1 cellular context compared by ENCODE assay signal in the genomic region with DNA sequence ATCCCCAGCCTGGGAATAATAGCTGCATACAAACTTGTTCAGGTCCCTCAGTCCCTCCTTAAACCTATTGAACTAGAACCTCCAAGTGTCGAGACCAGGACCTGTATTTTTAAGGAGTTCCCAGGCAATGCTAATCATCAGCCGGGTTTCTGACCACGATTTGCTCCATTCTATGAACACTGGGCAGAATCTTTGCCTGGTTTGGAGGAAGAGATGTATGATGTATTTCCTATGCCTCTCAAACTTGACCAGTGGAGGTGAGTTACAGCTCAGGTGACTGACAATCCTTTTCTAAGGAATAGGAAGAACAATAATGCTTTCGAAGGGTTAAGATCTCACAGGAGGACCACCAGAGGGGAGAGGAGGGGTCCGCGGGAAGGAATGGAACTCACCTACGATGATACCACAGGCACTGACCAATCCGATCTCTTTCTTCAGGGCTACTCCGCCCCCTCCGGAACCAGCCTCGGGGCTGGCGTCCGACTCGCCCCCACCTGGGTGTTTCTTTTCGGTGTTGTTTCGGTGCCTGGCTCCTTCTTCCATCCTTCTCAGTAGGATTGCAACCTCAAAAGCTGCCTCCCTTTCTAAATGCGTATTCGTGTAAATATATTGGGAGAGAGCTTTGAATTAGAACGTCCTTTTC.
TF ChIP-seq lines count a peak whose summit lies in the region.

No MANE protein-coding gene starts in this region.

TF ChIP-seq in HEK293, 187 proteins besides CTCF, POLR2A, EP300 and RAD21 (continued from another document):
- TF ChIP-seq, protein P1, sequence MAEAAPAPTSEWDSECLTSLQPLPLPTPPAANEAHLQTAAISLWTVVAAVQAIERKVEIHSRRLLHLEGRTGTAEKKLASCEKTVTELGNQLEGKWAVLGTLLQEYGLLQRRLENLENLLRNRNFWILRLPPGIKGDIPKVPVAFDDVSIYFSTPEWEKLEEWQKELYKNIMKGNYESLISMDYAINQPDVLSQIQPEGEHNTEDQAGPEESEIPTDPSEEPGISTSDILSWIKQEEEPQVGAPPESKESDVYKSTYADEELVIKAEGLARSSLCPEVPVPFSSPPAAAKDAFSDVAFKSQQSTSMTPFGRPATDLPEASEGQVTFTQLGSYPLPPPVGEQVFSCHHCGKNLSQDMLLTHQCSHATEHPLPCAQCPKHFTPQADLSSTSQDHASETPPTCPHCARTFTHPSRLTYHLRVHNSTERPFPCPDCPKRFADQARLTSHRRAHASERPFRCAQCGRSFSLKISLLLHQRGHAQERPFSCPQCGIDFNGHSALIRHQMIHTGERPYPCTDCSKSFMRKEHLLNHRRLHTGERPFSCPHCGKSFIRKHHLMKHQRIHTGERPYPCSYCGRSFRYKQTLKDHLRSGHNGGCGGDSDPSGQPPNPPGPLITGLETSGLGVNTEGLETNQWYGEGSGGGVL (tag by site-specific recombination; IDR thresholded peaks at IDR 0.05), result no peak
- TF ChIP-seq, protein P2, sequence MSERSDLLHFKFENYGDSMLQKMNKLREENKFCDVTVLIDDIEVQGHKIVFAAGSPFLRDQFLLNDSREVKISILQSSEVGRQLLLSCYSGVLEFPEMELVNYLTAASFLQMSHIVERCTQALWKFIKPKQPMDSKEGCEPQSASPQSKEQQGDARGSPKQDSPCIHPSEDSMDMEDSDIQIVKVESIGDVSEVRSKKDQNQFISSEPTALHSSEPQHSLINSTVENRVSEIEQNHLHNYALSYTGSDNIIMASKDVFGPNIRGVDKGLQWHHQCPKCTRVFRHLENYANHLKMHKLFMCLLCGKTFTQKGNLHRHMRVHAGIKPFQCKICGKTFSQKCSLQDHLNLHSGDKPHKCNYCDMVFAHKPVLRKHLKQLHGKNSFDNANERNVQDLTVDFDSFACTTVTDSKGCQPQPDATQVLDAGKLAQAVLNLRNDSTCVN (tag by site-specific recombination; optimal IDR thresholded peaks at IDR 0.05), result no peak
- no peak for TF ChIP-seq YY1 (tag by site-specific recombination; IDR thresholded peaks at IDR 0.05)
- no peak for TF ChIP-seq OVOL3 (tag by site-specific recombination; IDR thresholded peaks at IDR 0.05)
- no peak for TF ChIP-seq ZNF10 (tag by site-specific recombination; IDR thresholded peaks at IDR 0.05)
- no peak for TF ChIP-seq ZXDB (tag by site-specific recombination; IDR thresholded peaks at IDR 0.05)
- peak; percentile 63 for TF ChIP-seq GLIS2 (tag by site-specific recombination; IDR thresholded peaks at IDR 0.05)
- TF ChIP-seq SP3 (tag by site-specific recombination; IDR thresholded peaks at IDR 0.05), result peak; percentile 53; the same call in 1 of the 2 replicates
- no peak for TF ChIP-seq ZNF837 (tag by site-specific recombination; IDR thresholded peaks at IDR 0.05)
- TF ChIP-seq ZNF558 (tag by site-specific recombination; IDR thresholded peaks at IDR 0.05), result no peak
- no peak for TF ChIP-seq ZNF157 (tag by site-specific recombination; IDR thresholded peaks at IDR 0.05)
- TF ChIP-seq PRDM1 (tag by site-specific recombination; IDR thresholded peaks at IDR 0.05), result no peak
- TF ChIP-seq ZNF302 (tag by site-specific recombination; IDR thresholded peaks at IDR 0.05; ENCODE audit: low read depth), result no peak
- peak; percentile 39 for TF ChIP-seq GLIS1 (tag by site-specific recombination; IDR thresholded peaks at IDR 0.05)
- no peak for TF ChIP-seq ZNF214 (tag by site-specific recombination; IDR thresholded peaks at IDR 0.05; ENCODE audit: borderline replicate concordance)
- TF ChIP-seq ZNF175 (tag by site-specific recombination; IDR thresholded peaks at IDR 0.05), result no peak
- TF ChIP-seq, protein P3, sequence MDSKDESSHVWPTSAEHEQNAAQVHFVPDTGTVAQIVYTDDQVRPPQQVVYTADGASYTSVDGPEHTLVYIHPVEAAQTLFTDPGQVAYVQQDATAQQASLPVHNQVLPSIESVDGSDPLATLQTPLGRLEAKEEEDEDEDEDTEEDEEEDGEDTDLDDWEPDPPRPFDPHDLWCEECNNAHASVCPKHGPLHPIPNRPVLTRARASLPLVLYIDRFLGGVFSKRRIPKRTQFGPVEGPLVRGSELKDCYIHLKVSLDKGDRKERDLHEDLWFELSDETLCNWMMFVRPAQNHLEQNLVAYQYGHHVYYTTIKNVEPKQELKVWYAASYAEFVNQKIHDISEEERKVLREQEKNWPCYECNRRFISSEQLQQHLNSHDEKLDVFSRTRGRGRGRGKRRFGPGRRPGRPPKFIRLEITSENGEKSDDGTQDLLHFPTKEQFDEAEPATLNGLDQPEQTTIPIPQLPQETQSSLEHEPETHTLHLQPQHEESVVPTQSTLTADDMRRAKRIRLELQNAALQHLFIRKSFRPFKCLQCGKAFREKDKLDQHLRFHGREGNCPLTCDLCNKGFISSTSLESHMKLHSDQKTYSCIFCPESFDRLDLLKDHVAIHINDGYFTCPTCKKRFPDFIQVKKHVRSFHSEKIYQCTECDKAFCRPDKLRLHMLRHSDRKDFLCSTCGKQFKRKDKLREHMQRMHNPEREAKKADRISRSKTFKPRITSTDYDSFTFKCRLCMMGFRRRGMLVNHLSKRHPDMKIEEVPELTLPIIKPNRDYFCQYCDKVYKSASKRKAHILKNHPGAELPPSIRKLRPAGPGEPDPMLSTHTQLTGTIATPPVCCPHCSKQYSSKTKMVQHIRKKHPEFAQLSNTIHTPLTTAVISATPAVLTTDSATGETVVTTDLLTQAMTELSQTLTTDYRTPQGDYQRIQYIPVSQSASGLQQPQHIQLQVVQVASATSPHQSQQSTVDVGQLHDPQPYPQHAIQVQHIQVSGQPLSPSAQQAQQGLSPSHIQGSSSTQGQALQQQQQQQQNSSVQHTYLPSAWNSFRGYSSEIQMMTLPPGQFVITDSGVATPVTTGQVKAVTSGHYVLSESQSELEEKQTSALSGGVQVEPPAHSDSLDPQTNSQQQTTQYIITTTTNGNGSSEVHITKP (tag by site-specific recombination; IDR thresholded peaks at IDR 0.05), result peak; percentile 64
- TF ChIP-seq ZNF266 (tag by site-specific recombination; IDR thresholded peaks at IDR 0.05; ENCODE audit: low read depth), result no peak
TF ChIP-seq in HEK293: peak in this region for 8.
